Comparison of ENCODE assay signal across 7 cellular contexts in the genomic region with DNA sequence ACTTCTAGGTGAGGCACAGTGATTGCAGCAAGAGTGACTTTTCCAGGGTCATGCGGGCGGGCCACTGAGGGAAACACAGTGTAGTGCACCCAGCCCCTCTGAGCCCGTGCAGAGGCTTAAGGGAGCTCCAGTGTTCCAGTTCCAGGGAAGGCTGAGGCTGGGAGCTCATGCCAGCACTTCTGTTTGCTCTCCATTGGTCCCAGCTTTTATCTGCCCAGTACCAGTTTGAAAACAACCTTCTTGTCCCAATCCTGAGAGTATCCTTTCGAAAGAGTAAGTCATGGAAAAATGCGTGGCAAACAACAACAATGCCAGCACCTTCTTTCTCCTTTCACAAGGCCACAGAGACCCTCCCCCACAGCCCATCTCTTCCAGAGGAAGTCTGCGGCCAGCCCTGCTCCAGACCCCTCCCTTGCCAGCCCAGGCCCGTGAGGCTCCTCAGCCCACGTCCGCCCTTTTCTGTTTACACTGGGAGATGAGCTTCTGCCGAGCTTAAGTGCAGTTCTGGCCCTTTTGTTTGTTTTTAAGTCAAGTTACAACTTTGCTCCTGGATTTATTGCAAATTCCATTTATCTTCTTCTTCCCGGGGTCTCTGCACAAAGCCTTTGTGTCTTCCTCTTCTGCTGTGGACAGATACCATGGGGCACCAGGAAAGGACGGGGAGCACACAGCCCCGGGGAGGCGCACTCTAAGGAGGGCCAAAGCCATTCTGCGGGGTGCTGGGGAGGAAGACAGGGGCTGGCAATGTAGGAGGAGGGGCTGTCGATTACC.
DNase-seq lines count a peak whose midpoint lies in the region; ATAC-seq, FAIRE-seq and TF ChIP-seq lines count a peak whose summit lies in the region.

No MANE protein-coding gene starts in this region.

- H3K27me3 ChIP-seq in stomach smooth muscle (ENCODE audit: control insufficient read depth in 1 of 2, insufficient read depth in 2 of 2, low read length in 2 of 2), result no peaks in the 10 kb centered on the region

- no peaks in the 10 kb centered on the region for H3K9me3 ChIP-seq in stomach smooth muscle (ENCODE audit: control insufficient read depth in 2 of 2, low read length in 2 of 2)

- no peak for TF ChIP-seq POLR2A in GM12892 (IDR thresholded peaks at IDR 0.05; ENCODE audit: low read depth, low read length)

- ATAC-seq in left lobe of liver (peak; percentile 50), HG03521 (IDR thresholded peaks at IDR 0.05; ENCODE audit: unreplicated experiment) (no peak)

- H3K4me3 ChIP-seq in stomach smooth muscle (ENCODE audit: low read length in 2 of 2), result peak overlapping the region in 1 of 2 donors; percentile 40

- peak overlapping the region; percentile 24 to 60 for H3K9ac ChIP-seq in stomach smooth muscle (ENCODE audit: low read length in 2 of 2)

- DNase-seq in Kasumi-1 (lab: John Stamatoyannopoulos, UW) (peak; percentile 38 to 51), amniotic epithelial cell (ENCODE audit: low read depth) (peak; percentile 77), left lobe of liver (ENCODE audit: low spot score) (no peak), GM12892 (ENCODE audit: insufficient read length) (no peak), GM10266 (ENCODE audit: extremely low spot score) (no peak)

- peak overlapping the region; percentile 90 for H3K27ac ChIP-seq in stomach smooth muscle (ENCODE audit: low read length)

- peaks cover 49% of the 10 kb centered on the region for H3K4me1 ChIP-seq in stomach smooth muscle (ENCODE audit: control insufficient read depth, insufficient read depth, low read length)

- H3K36me3 ChIP-seq in stomach smooth muscle (ENCODE audit: control insufficient read depth in 2 of 2, insufficient read depth in 2 of 2, low read length in 2 of 2), result no peaks in the 10 kb centered on the region

- no peak for FAIRE-seq in GM12892 (lab: Jason Lieb, UNC)

- TF ChIP-seq CTCF in GM10266 (IDR thresholded peaks at IDR 0.05; ENCODE audit: control insufficient read depth, insufficient read depth, low read depth, missing control alignments), result no peak

Comparison
In these comparisons a context has a peak if more than half of its experiments do, and no peak if none do; other contexts are left out.
1. DNase-seq: peak in Kasumi-1 (2 of 2) and amniotic epithelial cell (single experiment); none in left lobe of liver (single experiment), GM12892 (single experiment) and GM10266 (single experiment).